ENCODE assay signal across 1 cellular context in the genomic region with DNA sequence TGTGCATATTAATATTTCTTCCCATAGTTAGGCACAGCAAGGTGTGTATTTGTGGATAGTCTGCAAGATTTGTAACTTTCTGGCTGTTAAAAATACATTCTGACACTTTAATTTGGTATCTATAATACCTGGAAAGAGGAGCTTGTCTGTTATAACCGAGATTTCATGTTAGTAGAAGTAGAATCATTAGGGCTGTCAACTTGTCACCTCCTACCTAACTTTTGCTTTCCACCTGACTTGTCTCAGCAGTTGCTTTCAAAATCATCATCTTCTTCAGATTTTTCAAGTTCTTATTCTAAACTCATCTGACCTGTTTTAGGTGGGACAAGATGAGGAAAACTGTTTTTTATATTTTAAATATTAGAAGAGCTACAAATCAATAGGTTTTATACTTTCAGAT.
TF ChIP-seq lines count a peak whose summit lies in the region.

No MANE protein-coding gene starts in this region.

TF ChIP-seq in GM12878, 131 proteins besides CTCF, POLR2A, EP300 and RAD21:
- TF ChIP-seq, protein P1, sequence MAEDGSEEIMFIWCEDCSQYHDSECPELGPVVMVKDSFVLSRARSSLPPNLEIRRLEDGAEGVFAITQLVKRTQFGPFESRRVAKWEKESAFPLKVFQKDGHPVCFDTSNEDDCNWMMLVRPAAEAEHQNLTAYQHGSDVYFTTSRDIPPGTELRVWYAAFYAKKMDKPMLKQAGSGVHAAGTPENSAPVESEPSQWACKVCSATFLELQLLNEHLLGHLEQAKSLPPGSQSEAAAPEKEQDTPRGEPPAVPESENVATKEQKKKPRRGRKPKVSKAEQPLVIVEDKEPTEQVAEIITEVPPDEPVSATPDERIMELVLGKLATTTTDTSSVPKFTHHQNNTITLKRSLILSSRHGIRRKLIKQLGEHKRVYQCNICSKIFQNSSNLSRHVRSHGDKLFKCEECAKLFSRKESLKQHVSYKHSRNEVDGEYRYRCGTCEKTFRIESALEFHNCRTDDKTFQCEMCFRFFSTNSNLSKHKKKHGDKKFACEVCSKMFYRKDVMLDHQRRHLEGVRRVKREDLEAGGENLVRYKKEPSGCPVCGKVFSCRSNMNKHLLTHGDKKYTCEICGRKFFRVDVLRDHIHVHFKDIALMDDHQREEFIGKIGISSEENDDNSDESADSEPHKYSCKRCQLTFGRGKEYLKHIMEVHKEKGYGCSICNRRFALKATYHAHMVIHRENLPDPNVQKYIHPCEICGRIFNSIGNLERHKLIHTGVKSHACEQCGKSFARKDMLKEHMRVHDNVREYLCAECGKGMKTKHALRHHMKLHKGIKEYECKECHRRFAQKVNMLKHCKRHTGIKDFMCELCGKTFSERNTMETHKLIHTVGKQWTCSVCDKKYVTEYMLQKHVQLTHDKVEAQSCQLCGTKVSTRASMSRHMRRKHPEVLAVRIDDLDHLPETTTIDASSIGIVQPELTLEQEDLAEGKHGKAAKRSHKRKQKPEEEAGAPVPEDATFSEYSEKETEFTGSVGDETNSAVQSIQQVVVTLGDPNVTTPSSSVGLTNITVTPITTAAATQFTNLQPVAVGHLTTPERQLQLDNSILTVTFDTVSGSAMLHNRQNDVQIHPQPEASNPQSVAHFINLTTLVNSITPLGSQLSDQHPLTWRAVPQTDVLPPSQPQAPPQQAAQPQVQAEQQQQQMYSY (CRISPR knock-in tag; IDR thresholded peaks at IDR 0.05) = no peak
- no peak for TF ChIP-seq HCFC1 (IDR thresholded peaks at IDR 0.05; ENCODE audit: low read length)
- no peak for TF ChIP-seq FOXK2 (IDR thresholded peaks at IDR 0.05)
- TF ChIP-seq SMC3 (IDR thresholded peaks at IDR 0.05; ENCODE audit: borderline replicate concordance, low read length) = no peak
- TF ChIP-seq TBL1XR1 (IDR thresholded peaks at IDR 0.05; ENCODE audit: low read depth, low read length) = no peak
- no peak for TF ChIP-seq POLR2AphosphoS2 (IDR thresholded peaks at IDR 0.05; ENCODE audit: low read depth, low read length)
- TF ChIP-seq BACH1 (IDR thresholded peaks at IDR 0.05; ENCODE audit: borderline replicate concordance) = no peak
- no peak for TF ChIP-seq MAX (IDR thresholded peaks at IDR 0.05; ENCODE audit: low read depth, low read length)
- no peak for TF ChIP-seq CREM (IDR thresholded peaks at IDR 0.05; ENCODE audit: low read depth)
- no peak for TF ChIP-seq ASH2L (IDR thresholded peaks at IDR 0.05; ENCODE audit: borderline replicate concordance, low read depth)
- no peak for TF ChIP-seq NFYA (IDR thresholded peaks at IDR 0.05; ENCODE audit: borderline replicate concordance, low read depth, low read length)
- no peak for TF ChIP-seq RB1 (IDR thresholded peaks at IDR 0.05; ENCODE audit: borderline replicate concordance)
- no peak for TF ChIP-seq ZNF384 (IDR thresholded peaks at IDR 0.05; ENCODE audit: borderline replicate concordance, low read depth, low read length)
- TF ChIP-seq NKRF (conservative IDR thresholded peaks at IDR 0.05) = no peak
- no peak for TF ChIP-seq JUNB (IDR thresholded peaks at IDR 0.05)
- no peak for TF ChIP-seq SMAD1 (IDR thresholded peaks at IDR 0.05; ENCODE audit: low read depth, partially characterized antibody)
- TF ChIP-seq NR2F1 (conservative IDR thresholded peaks at IDR 0.05) = no peak
TF ChIP-seq in GM12878: peak in this region for 0.
